Comparison of ENCODE assay signal across 27 cellular contexts in the genomic region with DNA sequence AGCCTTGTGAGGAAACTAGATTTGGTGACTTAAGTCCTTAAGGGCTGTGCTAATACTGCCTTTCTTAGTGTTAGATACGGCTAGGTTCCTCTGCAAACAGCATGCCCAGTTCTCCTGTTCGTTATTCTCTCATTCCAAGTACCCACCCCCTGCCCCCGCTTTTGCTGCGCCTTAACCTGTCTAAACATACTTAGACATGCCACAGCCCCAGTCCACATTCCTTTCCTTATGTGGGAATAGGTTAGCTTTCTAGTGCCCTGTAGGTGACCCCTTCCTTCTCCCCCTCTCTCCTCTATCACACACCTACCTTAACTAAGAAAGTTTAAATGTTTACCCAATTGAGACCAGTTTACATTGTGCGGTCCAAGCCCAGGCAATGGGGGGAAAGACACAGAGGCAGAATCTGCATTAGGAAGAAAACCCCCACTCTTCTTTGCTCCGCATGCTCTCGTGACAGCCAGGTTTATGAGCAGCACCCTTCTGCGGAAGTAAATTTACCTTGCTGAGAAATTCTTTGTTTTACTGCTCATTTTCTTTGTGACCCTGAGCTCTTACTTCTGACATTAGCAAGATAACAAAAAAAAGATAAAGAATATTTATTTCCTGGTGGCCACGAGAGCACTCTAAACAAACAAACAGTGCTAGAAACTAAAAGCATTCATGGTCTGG.
"Had no signal": no experiment of that assay in that cellular context is flagged by ENCODE, and none has a peak within 500 bp of the region (broad histone marks: within the 10 kb centered on the region; RNA-seq: fewer than 3 reads in every experiment).

No MANE protein-coding gene starts in this region.

- H3K4me1 Mint-ChIP-seq: immature natural killer cell, naive B cell had no signal

- H3K27me3 Mint-ChIP-seq: stimulated activated naive CD8-positive, alpha-beta T cell treated with anti-CD3 and anti-CD28 coated beads, Interleukin-15, amount 100 ng/mL, for 72 hours had no signal

- H3K27ac ChIP-seq: dorsolateral prefrontal cortex, esophagus muscularis mucosa, foreskin keratinocyte, heart right ventricle, lower lobe of right lung, pancreas, right lobe of liver, suprapubic skin had no signal

- H3K36me3 ChIP-seq: esophagus muscularis mucosa, heart right ventricle, lower lobe of right lung, pancreas, right lobe of liver, suprapubic skin had no signal

- H3K27ac Mint-ChIP-seq: immature natural killer cell; naive B cell; natural killer cell treated with Interleukin-12 subunit alpha and Interleukin-12 subunit beta and Interleukin-15 and Interleukin-18, amount 100 ng/mL, for 72 hours; stimulated activated naive CD8-positive, alpha-beta T cell treated with anti-CD3 and anti-CD28 coated beads, Interleukin-15, amount 100 ng/mL, for 72 hours had no signal

- H3K4me1 ChIP-seq: esophagus muscularis mucosa, heart right ventricle, lower lobe of right lung, pancreas, right lobe of liver, suprapubic skin had no signal

- H3K4me3 Mint-ChIP-seq: immature natural killer cell; natural killer cell treated with Interleukin-12 subunit alpha and Interleukin-12 subunit beta and Interleukin-15 and Interleukin-18, amount 100 ng/mL, for 72 hours; stimulated activated naive CD8-positive, alpha-beta T cell treated with anti-CD3 and anti-CD28 coated beads, Interleukin-15, amount 100 ng/mL, for 72 hours had no signal

- H3K4me3 ChIP-seq: dorsolateral prefrontal cortex, esophagus muscularis mucosa, heart right ventricle, lower lobe of right lung, mucosa of descending colon, pancreas, right lobe of liver, suprapubic skin had no signal

- DNase-seq: dorsolateral prefrontal cortex; effector CD4-positive, alpha-beta T cell; foreskin keratinocyte; glutamatergic neuron; heart right ventricle; hypothalamus; immature natural killer cell; left ventricle myocardium superior; lower lobe of right lung; mucosa of descending colon; naive B cell; occipital lobe; pancreas; right lobe of liver; small intestine; stimulated activated CD4-positive, alpha-beta T cell treated with anti-CD3 and anti-CD28 coated beads, Interleukin-12 subunit alpha, Interleukin-12 subunit beta, amount 100 ng/mL, for 4 hours; stimulated activated CD4-positive, alpha-beta T cell treated with anti-CD3 and anti-CD28 coated beads, Interleukin-1b, Interleukin-23, amount 100 ng/mL, for 48 hours; stimulated activated CD4-positive, alpha-beta T cell treated with anti-CD3 and anti-CD28 coated beads, Interleukin-4, amount 100 ng/mL, for 1 hour; stimulated activated CD8-positive, alpha-beta memory T cell treated with anti-CD3 and anti-CD28 coated beads, Interleukin-4, amount 100 ng/mL, for 48 hours; stimulated activated naive CD4-positive, alpha-beta T cell; stimulated activated naive CD8-positive, alpha-beta T cell treated with anti-CD3 and anti-CD28 coated beads, Interleukin-15, amount 100 ng/mL, for 72 hours; trophoblast cell had no signal

- ATAC-seq: foreskin keratinocyte; heart right ventricle; left ventricle myocardium superior; lower lobe of right lung; mucosa of descending colon; natural killer cell treated with Interleukin-12 subunit alpha and Interleukin-12 subunit beta and Interleukin-15 and Interleukin-18, amount 100 ng/mL, for 72 hours; pancreas; right lobe of liver; stimulated activated naive CD8-positive, alpha-beta T cell treated with anti-CD3 and anti-CD28 coated beads, Interleukin-15, amount 100 ng/mL, for 72 hours had no signal

- FAIRE-seq: colon, keratinocyte, pancreas, small intestine had no signal

- H3K9me3 ChIP-seq: pancreas, right lobe of liver had no signal

- H3K27me3 ChIP-seq: esophagus muscularis mucosa, foreskin keratinocyte, heart right ventricle, pancreas, right lobe of liver had no signal
